In genomic region chr7:95429241-95429640, GRCh38 we compare ENCODE assay signal across 2 cellular contexts. TPM values are rescaled to one million over a fixed set of nuclear protein-coding genes. Genes with fewer than 3 reads are reported as not detected.
"Had no signal": no experiment of that assay in that cellular context is flagged by ENCODE, and none has a peak within 500 bp of the region (broad histone marks: within the 10 kb centered on the region; RNA-seq: fewer than 3 reads in every experiment).

No MANE protein-coding gene starts in this region.

RNA-seq across cellular contexts. Expression of gene PON3, which starts 33.1 kb away (rescaled TPM):
- total RNA-seq: LHCN-M2 had no signal

RNA-seq across cellular contexts. Expression of gene ASB4, which starts 56.5 kb away (rescaled TPM):
- total RNA-seq: M059J had no signal
